17 cellular contexts compared by ENCODE assay signal in genomic region chr13:105914637-105915036, GRCh38.
DNase-seq lines count a peak whose midpoint lies in the region; TF ChIP-seq lines count a peak whose summit lies in the region.
"Had no signal": no experiment of that assay in that cellular context is flagged by ENCODE, and none has a peak within 500 bp of the region (broad histone marks: within the 10 kb centered on the region; RNA-seq: fewer than 3 reads in every experiment).

No MANE protein-coding gene starts in this region.

- H3K4me1 Mint-ChIP-seq in HFFc6 (ENCODE audit: low read depth) = peaks cover 34% of the 10 kb centered on the region
- H3K4me1 Mint-ChIP-seq: activated naive CD8-positive, alpha-beta T cell treated with anti-CD3 and anti-CD28 coated beads, Interleukin-2, amount 10 ng/mL, durations not matched to agents 7 days and 5 days; CD4-positive, alpha-beta memory T cell had no signal

- no peaks in the 10 kb centered on the region for H3K9me3 ChIP-seq in colonic mucosa
- H3K9me3 ChIP-seq: right atrium auricular region, stomach had no signal

- no peaks in the 10 kb centered on the region for H3K9me3 Mint-ChIP-seq in HFFc6
- H3K9me3 Mint-ChIP-seq: activated naive CD8-positive, alpha-beta T cell treated with anti-CD3 and anti-CD28 coated beads, Interleukin-2, amount 10 ng/mL, durations not matched to agents 7 days and 5 days had no signal

- no peak overlapping the region for H3K27ac ChIP-seq in colonic mucosa
- H3K27ac ChIP-seq: right atrium auricular region, stomach, WERI-Rb-1 had no signal

- no peaks in the 10 kb centered on the region for H3K36me3 Mint-ChIP-seq in HFFc6 (ENCODE audit: low read depth)
- H3K36me3 Mint-ChIP-seq: activated naive CD8-positive, alpha-beta T cell treated with anti-CD3 and anti-CD28 coated beads, Interleukin-2, amount 10 ng/mL, durations not matched to agents 7 days and 5 days; CD4-positive, alpha-beta memory T cell; naive thymus-derived CD8-positive, alpha-beta T cell had no signal

- H3K4me3 Mint-ChIP-seq in HFFc6 = peak overlapping the region; percentile 61; the same call in 1 of the 2 replicates
- H3K4me3 Mint-ChIP-seq: activated naive CD8-positive, alpha-beta T cell treated with anti-CD3 and anti-CD28 coated beads, Interleukin-2, amount 10 ng/mL, durations not matched to agents 7 days and 5 days; CD4-positive, alpha-beta memory T cell; naive thymus-derived CD8-positive, alpha-beta T cell had no signal

- no peaks in the 10 kb centered on the region; the same call in 1 of the 2 replicates for H3K27me3 Mint-ChIP-seq in HFFc6 (ENCODE audit: insufficient read depth)
- H3K27me3 Mint-ChIP-seq: CD4-positive, alpha-beta memory T cell had no signal

- H3K9ac ChIP-seq in colonic mucosa (ENCODE audit: low read depth in 2 of 2, low read length in 2 of 2) = no peak overlapping the region

- no peaks in the 10 kb centered on the region for H3K27me3 ChIP-seq in colonic mucosa
- H3K27me3 ChIP-seq: right atrium auricular region, stomach had no signal

- H3K4me1 ChIP-seq in colonic mucosa = no peaks in the 10 kb centered on the region
- H3K4me1 ChIP-seq: right atrium auricular region had no signal

- DNase-seq in AG10803 (ENCODE audit: low read depth) (peak; percentile 92), HFFc6 (peak; percentile 36), amniotic epithelial cell (ENCODE audit: low read depth) (peak; percentile 55), iris pigment epithelial cell (ENCODE audit: low read depth) (peak; percentile 82), NCI-H748 (lab: John Stamatoyannopoulos, UW; ENCODE audit: unreplicated experiment) (no peak), NCI-H82 treated with DMSO at 0.1 percent for 48 hours (lab: John Stamatoyannopoulos, UW; ENCODE audit: unreplicated experiment) (no peak), colonic mucosa (no peak)
- no peak for DNase-seq in activated CD4-positive, alpha-beta T cell treated with anti-CD3 and anti-CD28 coated beads for 1 hour
- DNase-seq: activated CD8-positive, alpha-beta memory T cell treated with anti-CD3 and anti-CD28 coated beads, Interleukin-2, amount 50 U/mL, for 48 hours; activated naive CD8-positive, alpha-beta T cell treated with anti-CD3 and anti-CD28 coated beads, Interleukin-2, amount 10 ng/mL, durations not matched to agents 7 days and 5 days; CD4-positive, alpha-beta memory T cell; left cardiac atrium; naive thymus-derived CD8-positive, alpha-beta T cell; NCI-H1417; stomach; WERI-Rb-1 had no signal

- no peaks in the 10 kb centered on the region for H3K36me3 ChIP-seq in colonic mucosa
- H3K36me3 ChIP-seq: right atrium auricular region, stomach, WERI-Rb-1 had no signal

- TF ChIP-seq CTCF in AG10803 (conservative IDR thresholded peaks at IDR 0.05; ENCODE audit: low read length) (no peak), HFFc6 (IDR thresholded peaks at IDR 0.05) (no peak), colonic mucosa (IDR thresholded peaks at IDR 0.05) (no peak)

- intact Hi-C loops in colonic mucosa (cut with DNase I) = no loop called here

- H3K4me3 ChIP-seq in AG10803 (ENCODE audit: low read length) = peak overlapping the region; percentile 26
- no peak overlapping the region for H3K4me3 ChIP-seq in colonic mucosa
- H3K4me3 ChIP-seq: right atrium auricular region, stomach had no signal

- H3K27ac Mint-ChIP-seq in HFFc6 = peak overlapping the region; percentile 25; the same call in 1 of the 2 replicates
- H3K27ac Mint-ChIP-seq: activated naive CD8-positive, alpha-beta T cell treated with anti-CD3 and anti-CD28 coated beads, Interleukin-2, amount 10 ng/mL, durations not matched to agents 7 days and 5 days; CD4-positive, alpha-beta memory T cell; naive thymus-derived CD8-positive, alpha-beta T cell had no signal

Comparison
In these comparisons a context has a peak if more than half of its experiments do, and no peak if none do; other contexts are left out.
1. DNase-seq: peak in AG10803 (single experiment), HFFc6 (single experiment), amniotic epithelial cell (single experiment) and iris pigment epithelial cell (single experiment); none in activated CD4-positive, alpha-beta T cell treated with anti-CD3 and anti-CD28 coated beads for 1 hour (single experiment), NCI-H748 (single experiment), NCI-H82 treated with DMSO at 0.1 percent for 48 hours (single experiment) and colonic mucosa (single experiment).